14 cellular contexts compared by ENCODE assay signal in genomic region chr12:47112679-47113078, GRCh38. TPM values are rescaled to one million over a fixed set of nuclear protein-coding genes. Genes with fewer than 3 reads are reported as not detected.
DNase-seq lines count a peak whose midpoint lies in the region; ATAC-seq and TF ChIP-seq lines count a peak whose summit lies in the region.
"Had no signal": no experiment of that assay in that cellular context is flagged by ENCODE, and none has a peak within 500 bp of the region (broad histone marks: within the 10 kb centered on the region; RNA-seq: fewer than 3 reads in every experiment).

No MANE protein-coding gene starts in this region.

- H3K36me3 Mint-ChIP-seq in activated naive CD4-positive, alpha-beta T cell treated with anti-CD3 and anti-CD28 coated beads, Interleukin-2, amount 50 U/mL, for 24 hours = peaks cover 16% of the 10 kb centered on the region
- peaks cover 36% of the 10 kb centered on the region for H3K36me3 Mint-ChIP-seq in activated naive CD4-positive, alpha-beta T cell treated with anti-CD3 and anti-CD28 coated beads, Interleukin-2, amount 10 ng/mL, durations not matched to agents 7 days and 5 days
- peaks cover 48% of the 10 kb centered on the region for H3K36me3 Mint-ChIP-seq in activated T-helper 17 cell treated with anti-CD3 and anti-CD28 coated beads, Interleukin-2, amount 50 U/mL, for 72 hours (ENCODE audit: low read depth)
- H3K36me3 Mint-ChIP-seq in activated naive CD8-positive, alpha-beta T cell treated with anti-CD3 and anti-CD28 coated beads, Interleukin-2, amount 50 U/mL, for 24 hours (ENCODE audit: low read depth) = peaks cover 22% of the 10 kb centered on the region

- no peak for DNase-seq in activated naive CD4-positive, alpha-beta T cell treated with anti-CD3 and anti-CD28 coated beads, Interleukin-2, amount 10 ng/mL, durations not matched to agents 7 days and 5 days
- no peak for DNase-seq in activated naive CD8-positive, alpha-beta T cell treated with anti-CD3 and anti-CD28 coated beads, Interleukin-2, amount 50 U/mL, for 24 hours
- DNase-seq in foreskin keratinocyte = peak in 1 of 2 donors; percentile 46
- no peak for DNase-seq in occipital lobe (lab: John Stamatoyannopoulos, UW)
- DNase-seq: C1 segment of cervical spinal cord; Calu3; CD4-positive, alpha-beta T cell; DMS 273 treated with DMSO at 0.1 percent for 48 hours; HCEC 1CT; HFFc6 had no signal

- H3K27ac ChIP-seq in foreskin keratinocyte = no peak overlapping the region

- no peaks in the 10 kb centered on the region for H3K27me3 Mint-ChIP-seq in activated naive CD4-positive, alpha-beta T cell treated with anti-CD3 and anti-CD28 coated beads, Interleukin-2, amount 50 U/mL, for 24 hours
- no peaks in the 10 kb centered on the region for H3K27me3 Mint-ChIP-seq in activated naive CD4-positive, alpha-beta T cell treated with anti-CD3 and anti-CD28 coated beads, Interleukin-2, amount 10 ng/mL, durations not matched to agents 7 days and 5 days
- no peaks in the 10 kb centered on the region for H3K27me3 Mint-ChIP-seq in activated T-helper 17 cell treated with anti-CD3 and anti-CD28 coated beads, Interleukin-2, amount 50 U/mL, for 72 hours
- H3K27me3 Mint-ChIP-seq in activated naive CD8-positive, alpha-beta T cell treated with anti-CD3 and anti-CD28 coated beads, Interleukin-2, amount 50 U/mL, for 24 hours = no peaks in the 10 kb centered on the region
- H3K27me3 Mint-ChIP-seq: B cell; CD4-positive, alpha-beta T cell had no signal

- H3K27ac Mint-ChIP-seq in activated naive CD4-positive, alpha-beta T cell treated with anti-CD3 and anti-CD28 coated beads, Interleukin-2, amount 50 U/mL, for 24 hours = peak overlapping the region; percentile 8
- no peak overlapping the region for H3K27ac Mint-ChIP-seq in activated naive CD4-positive, alpha-beta T cell treated with anti-CD3 and anti-CD28 coated beads, Interleukin-2, amount 10 ng/mL, durations not matched to agents 7 days and 5 days
- no peak overlapping the region for H3K27ac Mint-ChIP-seq in activated T-helper 17 cell treated with anti-CD3 and anti-CD28 coated beads, Interleukin-2, amount 50 U/mL, for 72 hours
- peak overlapping the region; percentile 36 for H3K27ac Mint-ChIP-seq in activated naive CD8-positive, alpha-beta T cell treated with anti-CD3 and anti-CD28 coated beads, Interleukin-2, amount 50 U/mL, for 24 hours
- H3K27ac Mint-ChIP-seq: B cell; CD4-positive, alpha-beta T cell; HFFc6 had no signal

- no peaks in the 10 kb centered on the region for H3K27me3 ChIP-seq in foreskin keratinocyte

- H3K4me1 ChIP-seq in foreskin keratinocyte = peaks cover 10% of the 10 kb centered on the region

- H3K9me3 Mint-ChIP-seq in activated naive CD4-positive, alpha-beta T cell treated with anti-CD3 and anti-CD28 coated beads, Interleukin-2, amount 50 U/mL, for 24 hours = no peaks in the 10 kb centered on the region
- peaks cover 1% of the 10 kb centered on the region for H3K9me3 Mint-ChIP-seq in activated naive CD4-positive, alpha-beta T cell treated with anti-CD3 and anti-CD28 coated beads, Interleukin-2, amount 10 ng/mL, durations not matched to agents 7 days and 5 days
- H3K9me3 Mint-ChIP-seq in activated T-helper 17 cell treated with anti-CD3 and anti-CD28 coated beads, Interleukin-2, amount 50 U/mL, for 72 hours = no peaks in the 10 kb centered on the region
- peaks cover under 1% of the 10 kb centered on the region for H3K9me3 Mint-ChIP-seq in activated naive CD8-positive, alpha-beta T cell treated with anti-CD3 and anti-CD28 coated beads, Interleukin-2, amount 50 U/mL, for 24 hours
- H3K9me3 Mint-ChIP-seq: CD4-positive, alpha-beta T cell; HFFc6 had no signal

- TF ChIP-seq CTCF in foreskin keratinocyte (conservative IDR thresholded peaks at IDR 0.05) = peak; percentile 54

- H3K4me1 Mint-ChIP-seq in activated naive CD4-positive, alpha-beta T cell treated with anti-CD3 and anti-CD28 coated beads, Interleukin-2, amount 50 U/mL, for 24 hours = peaks cover 38% of the 10 kb centered on the region
- H3K4me1 Mint-ChIP-seq in activated naive CD4-positive, alpha-beta T cell treated with anti-CD3 and anti-CD28 coated beads, Interleukin-2, amount 10 ng/mL, durations not matched to agents 7 days and 5 days = peaks cover 29% of the 10 kb centered on the region
- H3K4me1 Mint-ChIP-seq in activated T-helper 17 cell treated with anti-CD3 and anti-CD28 coated beads, Interleukin-2, amount 50 U/mL, for 72 hours = peaks cover 17% of the 10 kb centered on the region
- peaks cover 46% of the 10 kb centered on the region for H3K4me1 Mint-ChIP-seq in activated naive CD8-positive, alpha-beta T cell treated with anti-CD3 and anti-CD28 coated beads, Interleukin-2, amount 50 U/mL, for 24 hours
- H3K4me1 Mint-ChIP-seq: B cell had no signal

- no peak overlapping the region for H3K4me3 Mint-ChIP-seq in activated naive CD4-positive, alpha-beta T cell treated with anti-CD3 and anti-CD28 coated beads, Interleukin-2, amount 50 U/mL, for 24 hours
- no peak overlapping the region for H3K4me3 Mint-ChIP-seq in activated naive CD4-positive, alpha-beta T cell treated with anti-CD3 and anti-CD28 coated beads, Interleukin-2, amount 10 ng/mL, durations not matched to agents 7 days and 5 days
- peak overlapping the region; percentile 53 for H3K4me3 Mint-ChIP-seq in activated T-helper 17 cell treated with anti-CD3 and anti-CD28 coated beads, Interleukin-2, amount 50 U/mL, for 72 hours
- H3K4me3 Mint-ChIP-seq in activated naive CD8-positive, alpha-beta T cell treated with anti-CD3 and anti-CD28 coated beads, Interleukin-2, amount 50 U/mL, for 24 hours = no peak overlapping the region
- H3K4me3 Mint-ChIP-seq: B cell; CD4-positive, alpha-beta T cell; HFFc6 had no signal

- CTCF ChIA-PET in activated naive CD4-positive, alpha-beta T cell treated with anti-CD3 and anti-CD28 coated beads, Interleukin-2, amount 10 ng/mL, durations not matched to agents 7 days and 5 days (lab: Charles Lee) = interaction anchor here (1.0 to 4.6 kb wide), 3 partner anchors 17 to 43 kb away, joined by 3 to 15 read pairs (median 3); no protein-coding TSS in a partner anchor

- no peak for ATAC-seq in activated T-helper 17 cell treated with anti-CD3 and anti-CD28 coated beads, Interleukin-2, amount 50 U/mL, for 72 hours (replicated peaks)
- no peak for ATAC-seq in activated naive CD8-positive, alpha-beta T cell treated with anti-CD3 and anti-CD28 coated beads, Interleukin-2, amount 50 U/mL, for 24 hours
- ATAC-seq in foreskin keratinocyte (no peak), HG02852 (IDR thresholded peaks at IDR 0.05; ENCODE audit: unreplicated experiment) (no peak)

RNA-seq across cellular contexts. Expression of gene AMIGO2, which starts 32.9 kb away (rescaled TPM):
- 10 to 100 TPM in 1 of 2 donors, 1 to 10 TPM in 1; 4.9 to 11.7 TPM for total RNA-seq in activated T-helper 17 cell treated with anti-CD3 and anti-CD28 coated beads, Interleukin-2, amount 50 U/mL, for 72 hours
- total RNA-seq in foreskin keratinocyte = 68.7 and 92.9 TPM in 2 replicates
- 42.7 and 48.4 TPM in 2 replicates for polyA plus RNA-seq in foreskin keratinocyte
- 8.1 TPM for total RNA-seq in occipital lobe

RNA-seq across cellular contexts. Expression of gene PCED1B, which starts 33.3 kb away (rescaled TPM):
- total RNA-seq in activated T-helper 17 cell treated with anti-CD3 and anti-CD28 coated beads, Interleukin-2, amount 50 U/mL, for 72 hours = 100 to 1,000 TPM in 1 of 2 donors, 10 to 100 TPM in 1; 31.0 to 107 TPM
- total RNA-seq in foreskin keratinocyte (3.4 and 4.8 TPM in 2 replicates), occipital lobe (0.94 TPM)
- 6.0 and 7.1 TPM in 2 replicates for polyA plus RNA-seq in foreskin keratinocyte

Comparison
In these comparisons a context has a peak if more than half of its experiments do, and no peak if none do; other contexts are left out.
1. H3K27ac Mint-ChIP-seq: peak in activated naive CD4-positive, alpha-beta T cell treated with anti-CD3 and anti-CD28 coated beads, Interleukin-2, amount 50 U/mL, for 24 hours (single experiment) and activated naive CD8-positive, alpha-beta T cell treated with anti-CD3 and anti-CD28 coated beads, Interleukin-2, amount 50 U/mL, for 24 hours (single experiment); none in activated naive CD4-positive, alpha-beta T cell treated with anti-CD3 and anti-CD28 coated beads, Interleukin-2, amount 10 ng/mL, durations not matched to agents 7 days and 5 days (single experiment) and activated T-helper 17 cell treated with anti-CD3 and anti-CD28 coated beads, Interleukin-2, amount 50 U/mL, for 72 hours (single experiment).